28 cellular contexts compared by ENCODE assay signal in the genomic region with DNA sequence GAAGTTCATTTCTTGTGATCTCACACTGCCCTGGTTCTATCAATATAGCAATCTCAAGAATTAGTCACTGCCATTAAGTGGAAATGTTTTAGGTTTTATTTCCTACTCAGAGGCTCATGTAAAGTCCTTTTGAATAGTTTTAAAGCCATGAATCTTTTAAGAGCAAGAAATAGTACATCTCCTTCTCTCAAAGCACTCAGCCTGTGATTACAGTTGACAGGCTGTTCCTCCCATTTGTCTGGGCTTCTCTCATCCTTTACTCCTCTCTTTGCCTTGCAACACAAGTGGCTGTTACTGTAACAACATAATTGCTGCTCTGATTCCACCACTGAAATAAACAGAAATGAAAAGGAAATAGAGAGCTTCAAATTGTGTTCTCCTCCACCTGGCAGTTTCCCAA. TPM values are rescaled to one million over a fixed set of nuclear protein-coding genes. Genes with fewer than 3 reads are reported as not detected.
DNase-seq lines count a peak whose midpoint lies in the region; ATAC-seq and TF ChIP-seq lines count a peak whose summit lies in the region.
"Had no signal": no experiment of that assay in that cellular context is flagged by ENCODE, and none has a peak within 500 bp of the region (broad histone marks: within the 10 kb centered on the region; RNA-seq: fewer than 3 reads in every experiment).

No MANE protein-coding gene starts in this region.

- H3K27me3 ChIP-seq in A673 (replicated peaks; ENCODE audit: insufficient read depth, low read depth, low read length, poor library complexity), result no peaks in the 10 kb centered on the region
- H3K27me3 ChIP-seq: cardiac muscle cell, Peyer's patch, SJCRH30, uterus had no signal

- CTCF ChIA-PET in A673 (lab: Charles Lee), result no interaction called here

- H3K27ac ChIP-seq in A673 (ENCODE audit: low read depth, low read length, poor library complexity, severe bottlenecking), result peak overlapping the region; percentile 69
- H3K27ac ChIP-seq: cardiac muscle cell, heart left ventricle, Peyer's patch, SJCRH30, skin epidermis, uterus had no signal

- H3K9me3 ChIP-seq in A673 (ENCODE audit: low read depth, low read length, poor library complexity, severe bottlenecking), result no peaks in the 10 kb centered on the region
- H3K9me3 ChIP-seq: Peyer's patch, SJCRH30, uterus had no signal

- TF ChIP-seq CTCF in A673 (conservative IDR thresholded peaks at IDR 0.05; ENCODE audit: low read depth, low read length), result no peak

- in situ Hi-C loops in ACHN (cut with HindIII; ENCODE audit: low pct_ligation_motif_present, low pct_unique_long_range_greater_than_20kb, low sequenced_read_pairs), result no loop called here

- ATAC-seq in GM21367 (IDR thresholded peaks at IDR 0.05; ENCODE audit: unreplicated experiment), result no peak
- ATAC-seq: CD8-positive, alpha-beta T cell; heart left ventricle; HepG2; left cardiac atrium had no signal

- no TSS peak for BruUV-seq in A673 (replicated peaks; lab: Mats Ljungman, UMichigan)

- intact Hi-C loops in A673 (cut with micrococcal nuclease; ENCODE audit: unreplicated experiment), result no loop called here

- H3K4me1 ChIP-seq in A673 (ENCODE audit: insufficient read depth, low read length, poor library complexity, severe bottlenecking), result peaks cover 11% of the 10 kb centered on the region
- H3K4me1 ChIP-seq: heart left ventricle, Peyer's patch, SJCRH30, uterus had no signal

- POLR2A ChIA-PET in A673 (lab: Charles Lee; ENCODE audit: low non-redundant PET), result no interaction called here

- no peak overlapping the region for H3K4me3 ChIP-seq in A673 (ENCODE audit: low read depth, low read length, poor library complexity, severe bottlenecking)
- H3K4me3 ChIP-seq: cardiac muscle cell, heart left ventricle, Peyer's patch, SJCRH30, skin epidermis, uterus had no signal

- H3K36me3 ChIP-seq in A673 (ENCODE audit: insufficient read depth, low read length, poor library complexity, severe bottlenecking), result no peaks in the 10 kb centered on the region
- H3K36me3 ChIP-seq: cardiac muscle cell, heart left ventricle, Peyer's patch, SJCRH30, uterus had no signal

- peak; percentile 74 for DNase-seq in A673 (ENCODE audit: low spot score)
- DNase-seq in DMS153 (lab: John Stamatoyannopoulos, UW), result peak; percentile 70
- DNase-seq in NCI-H1105 treated with DMSO at 0.1 percent for 48 hours (lab: John Stamatoyannopoulos, UW), result peak; percentile 88
- peak; percentile 91 for DNase-seq in NCI-H69 (lab: John Stamatoyannopoulos, UW)
- DNase-seq in HPDE6-E6E7 (ENCODE audit: extremely low spot score), result no peak
- no peak for DNase-seq in AML-193 (lab: John Stamatoyannopoulos, UW)
- DNase-seq in ACHN, result no peak
- DNase-seq: activated CD4-positive, alpha-beta T cell treated with anti-CD3 and anti-CD28 coated beads for 48 hours; activated naive CD4-positive, alpha-beta T cell treated with anti-CD3 and anti-CD28 coated beads, Interleukin-2, amount 50 U/mL, for 16 hours; anterior cingulate cortex; CD8-positive, alpha-beta T cell; EL; heart left ventricle; left cardiac atrium; mesenchymal stem cell; NK-92 treated with Interleukin-12 subunit alpha and Interleukin-12 subunit beta, amount 100 ng/mL, for 24 hours; Peyer's patch; SJCRH30; stimulated activated CD4-positive, alpha-beta T cell treated with anti-CD3 and anti-CD28 coated beads, Interleukin-1b, Interleukin-23, amount 100 ng/mL, for 48 hours; T-helper 2 cell; uterus had no signal

RNA-seq across cellular contexts. Expression of gene GRP, which starts 18.4 kb away (rescaled TPM):
- total RNA-seq in A673 (2021), result 286 and 346 TPM in 2 replicates
- total RNA-seq: CD8-positive, alpha-beta T cell; H1; heart left ventricle; HepG2; left cardiac atrium; myocyte; Peyer's patch; uterus had no signal

RNA-seq across cellular contexts. Expression of gene RAX, which starts 34.9 kb away (rescaled TPM):
- 18.3 and 19.3 TPM in 2 replicates for total RNA-seq in A673 (2021)
- total RNA-seq: CD8-positive, alpha-beta T cell; heart left ventricle; HepG2; left cardiac atrium; myocyte; Peyer's patch; SJCRH30; temporal lobe; uterus had no signal

Comparison
In these comparisons a context has a peak if more than half of its experiments do, and no peak if none do; other contexts are left out.
1. DNase-seq: peak in A673 (single experiment), DMS153 (single experiment), NCI-H1105 treated with DMSO at 0.1 percent for 48 hours (single experiment) and NCI-H69 (single experiment); none in HPDE6-E6E7 (single experiment), AML-193 (0 of 2) and ACHN (single experiment).